Comparison of ENCODE assay signal across 1 cellular context in genomic region chr1:179365342-179366092, GRCh38.
TF ChIP-seq lines count a peak whose summit lies in the region.

Gene AXDND1 (plus strand): TSS chr1:179365971. CDS start chr1:179366510, 539 bp downstream.

TF ChIP-seq in HepG2, 621 proteins besides CTCF, POLR2A, EP300 and RAD21 (continued from another document and continues in another):
- TF ChIP-seq ZBTB7A (CRISPR knock-in tag; IDR thresholded peaks at IDR 0.05) = no peak
- TF ChIP-seq ZSCAN21 (CRISPR knock-in tag; IDR thresholded peaks at IDR 0.05; ENCODE audit: borderline replicate concordance) = no peak; the same call in 1 of the 2 replicates
- no peak for TF ChIP-seq ZNF446 (CRISPR knock-in tag; IDR thresholded peaks at IDR 0.05)
- TF ChIP-seq REPIN1 (CRISPR knock-in tag; IDR thresholded peaks at IDR 0.05; ENCODE audit: borderline replicate concordance, low read depth) = 0 out of 2 replicates have a peak, but pooled peaks have one; percentile 50
- TF ChIP-seq TAF1 (CRISPR knock-in tag; IDR thresholded peaks at IDR 0.05) = peak; percentile 51; the same call in 1 of the 2 replicates
- 0 out of 2 replicates have a peak, but pooled peaks have one; percentile 33 for TF ChIP-seq KLF12 (CRISPR knock-in tag; IDR thresholded peaks at IDR 0.05; ENCODE audit: borderline replicate concordance)
- TF ChIP-seq KMT2B (CRISPR knock-in tag; IDR thresholded peaks at IDR 0.05) = peak; percentile 79
- TF ChIP-seq LBX2 (CRISPR knock-in tag; IDR thresholded peaks at IDR 0.05; ENCODE audit: borderline replicate concordance) = 0 out of 2 replicates have a peak, but pooled peaks have one; percentile 42
- TF ChIP-seq YY1 (IDR thresholded peaks at IDR 0.05; ENCODE audit: insufficient read depth, insufficient replicate concordance, low read depth, low read length) = peak; percentile 50
- no peak for TF ChIP-seq ZNF17 (CRISPR knock-in tag; IDR thresholded peaks at IDR 0.05)
- no peak for TF ChIP-seq ZKSCAN8 (CRISPR knock-in tag; IDR thresholded peaks at IDR 0.05; ENCODE audit: borderline replicate concordance)
- TF ChIP-seq PITX1 (CRISPR knock-in tag; IDR thresholded peaks at IDR 0.05) = peak; percentile 58; the same call in 1 of the 2 replicates
- peak; percentile 40; the same call in 1 of the 2 replicates for TF ChIP-seq PHF21A (CRISPR knock-in tag; IDR thresholded peaks at IDR 0.05)
- 0 out of 2 replicates have a peak, but pooled peaks have one; percentile 36 for TF ChIP-seq ARNT2 (CRISPR knock-in tag; IDR thresholded peaks at IDR 0.05; ENCODE audit: low read depth)
- peak; percentile 56; the same call in 1 of the 2 replicates for TF ChIP-seq ARID2 (CRISPR knock-in tag; IDR thresholded peaks at IDR 0.05; ENCODE audit: borderline replicate concordance)
- TF ChIP-seq ZNF598 (CRISPR knock-in tag; IDR thresholded peaks at IDR 0.05; ENCODE audit: borderline replicate concordance) = 0 out of 2 replicates have a peak, but pooled peaks have one; percentile 77
- TF ChIP-seq, protein P1, sequence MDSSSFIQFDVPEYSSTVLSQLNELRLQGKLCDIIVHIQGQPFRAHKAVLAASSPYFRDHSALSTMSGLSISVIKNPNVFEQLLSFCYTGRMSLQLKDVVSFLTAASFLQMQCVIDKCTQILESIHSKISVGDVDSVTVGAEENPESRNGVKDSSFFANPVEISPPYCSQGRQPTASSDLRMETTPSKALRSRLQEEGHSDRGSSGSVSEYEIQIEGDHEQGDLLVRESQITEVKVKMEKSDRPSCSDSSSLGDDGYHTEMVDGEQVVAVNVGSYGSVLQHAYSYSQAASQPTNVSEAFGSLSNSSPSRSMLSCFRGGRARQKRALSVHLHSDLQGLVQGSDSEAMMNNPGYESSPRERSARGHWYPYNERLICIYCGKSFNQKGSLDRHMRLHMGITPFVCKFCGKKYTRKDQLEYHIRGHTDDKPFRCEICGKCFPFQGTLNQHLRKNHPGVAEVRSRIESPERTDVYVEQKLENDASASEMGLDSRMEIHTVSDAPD (CRISPR knock-in tag; IDR thresholded peaks at IDR 0.05) = 0 out of 2 replicates have a peak, but pooled peaks have one; percentile 37
- TF ChIP-seq, protein P2, sequence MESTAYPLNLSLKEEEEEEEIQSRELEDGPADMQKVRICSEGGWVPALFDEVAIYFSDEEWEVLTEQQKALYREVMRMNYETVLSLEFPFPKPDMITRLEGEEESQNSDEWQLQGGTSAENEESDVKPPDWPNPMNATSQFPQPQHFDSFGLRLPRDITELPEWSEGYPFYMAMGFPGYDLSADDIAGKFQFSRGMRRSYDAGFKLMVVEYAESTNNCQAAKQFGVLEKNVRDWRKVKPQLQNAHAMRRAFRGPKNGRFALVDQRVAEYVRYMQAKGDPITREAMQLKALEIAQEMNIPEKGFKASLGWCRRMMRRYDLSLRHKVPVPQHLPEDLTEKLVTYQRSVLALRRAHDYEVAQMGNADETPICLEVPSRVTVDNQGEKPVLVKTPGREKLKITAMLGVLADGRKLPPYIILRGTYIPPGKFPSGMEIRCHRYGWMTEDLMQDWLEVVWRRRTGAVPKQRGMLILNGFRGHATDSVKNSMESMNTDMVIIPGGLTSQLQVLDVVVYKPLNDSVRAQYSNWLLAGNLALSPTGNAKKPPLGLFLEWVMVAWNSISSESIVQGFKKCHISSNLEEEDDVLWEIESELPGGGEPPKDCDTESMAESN (CRISPR knock-in tag; conservative IDR thresholded peaks at IDR 0.05) = peak; percentile 60; the same call in 1 of the 2 replicates
- peak; percentile 55; the same call in 1 of the 2 replicates for TF ChIP-seq SP4 (CRISPR knock-in tag; IDR thresholded peaks at IDR 0.05)
- TF ChIP-seq HDAC1 (CRISPR knock-in tag; IDR thresholded peaks at IDR 0.05) = peak; percentile 95
- no peak for TF ChIP-seq CBX2 (IDR thresholded peaks at IDR 0.05; ENCODE audit: low read depth, low read length)
- TF ChIP-seq CBX2 (CRISPR knock-in tag; IDR thresholded peaks at IDR 0.05; ENCODE audit: low read depth) = no peak
- TF ChIP-seq GTF3A (CRISPR knock-in tag; conservative IDR thresholded peaks at IDR 0.05) = no peak
- no peak for TF ChIP-seq EHMT2 (IDR thresholded peaks at IDR 0.05; ENCODE audit: borderline replicate concordance, low read depth, low read length)
- peak; percentile 18; the same call in 1 of the 2 replicates for TF ChIP-seq DRAP1 (CRISPR knock-in tag; IDR thresholded peaks at IDR 0.05)
- peak; percentile 24 for TF ChIP-seq PATZ1 (CRISPR knock-in tag; IDR thresholded peaks at IDR 0.05)
- TF ChIP-seq ZNF720 (CRISPR knock-in tag; IDR thresholded peaks at IDR 0.05) = no peak
- no peak for TF ChIP-seq GLI4 (CRISPR knock-in tag; IDR thresholded peaks at IDR 0.05; ENCODE audit: borderline replicate concordance)
- TF ChIP-seq, protein P3, sequence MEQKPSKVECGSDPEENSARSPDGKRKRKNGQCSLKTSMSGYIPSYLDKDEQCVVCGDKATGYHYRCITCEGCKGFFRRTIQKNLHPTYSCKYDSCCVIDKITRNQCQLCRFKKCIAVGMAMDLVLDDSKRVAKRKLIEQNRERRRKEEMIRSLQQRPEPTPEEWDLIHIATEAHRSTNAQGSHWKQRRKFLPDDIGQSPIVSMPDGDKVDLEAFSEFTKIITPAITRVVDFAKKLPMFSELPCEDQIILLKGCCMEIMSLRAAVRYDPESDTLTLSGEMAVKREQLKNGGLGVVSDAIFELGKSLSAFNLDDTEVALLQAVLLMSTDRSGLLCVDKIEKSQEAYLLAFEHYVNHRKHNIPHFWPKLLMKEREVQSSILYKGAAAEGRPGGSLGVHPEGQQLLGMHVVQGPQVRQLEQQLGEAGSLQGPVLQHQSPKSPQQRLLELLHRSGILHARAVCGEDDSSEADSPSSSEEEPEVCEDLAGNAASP (CRISPR knock-in tag; IDR thresholded peaks at IDR 0.05; ENCODE audit: borderline replicate concordance) = no peak
- TF ChIP-seq RCOR2 (CRISPR knock-in tag; IDR thresholded peaks at IDR 0.05) = 0 out of 2 replicates have a peak, but pooled peaks have one; percentile 11
- peak; percentile 44; the same call in 1 of the 2 replicates for TF ChIP-seq AHR (CRISPR knock-in tag; IDR thresholded peaks at IDR 0.05)
- no peak for TF ChIP-seq ZNF816 (CRISPR knock-in tag; IDR thresholded peaks at IDR 0.05; ENCODE audit: borderline replicate concordance)
- TF ChIP-seq SNAPC2 (CRISPR knock-in tag; IDR thresholded peaks at IDR 0.05) = 0 out of 2 replicates have a peak, but pooled peaks have one; percentile 41
- TF ChIP-seq GFI1 (CRISPR knock-in tag; IDR thresholded peaks at IDR 0.05; ENCODE audit: borderline replicate concordance) = 0 out of 2 replicates have a peak, but pooled peaks have one; percentile 56
- TF ChIP-seq ZNF770 (CRISPR knock-in tag; IDR thresholded peaks at IDR 0.05) = peak; percentile 21; the same call in 1 of the 2 replicates
- TF ChIP-seq, protein P4, sequence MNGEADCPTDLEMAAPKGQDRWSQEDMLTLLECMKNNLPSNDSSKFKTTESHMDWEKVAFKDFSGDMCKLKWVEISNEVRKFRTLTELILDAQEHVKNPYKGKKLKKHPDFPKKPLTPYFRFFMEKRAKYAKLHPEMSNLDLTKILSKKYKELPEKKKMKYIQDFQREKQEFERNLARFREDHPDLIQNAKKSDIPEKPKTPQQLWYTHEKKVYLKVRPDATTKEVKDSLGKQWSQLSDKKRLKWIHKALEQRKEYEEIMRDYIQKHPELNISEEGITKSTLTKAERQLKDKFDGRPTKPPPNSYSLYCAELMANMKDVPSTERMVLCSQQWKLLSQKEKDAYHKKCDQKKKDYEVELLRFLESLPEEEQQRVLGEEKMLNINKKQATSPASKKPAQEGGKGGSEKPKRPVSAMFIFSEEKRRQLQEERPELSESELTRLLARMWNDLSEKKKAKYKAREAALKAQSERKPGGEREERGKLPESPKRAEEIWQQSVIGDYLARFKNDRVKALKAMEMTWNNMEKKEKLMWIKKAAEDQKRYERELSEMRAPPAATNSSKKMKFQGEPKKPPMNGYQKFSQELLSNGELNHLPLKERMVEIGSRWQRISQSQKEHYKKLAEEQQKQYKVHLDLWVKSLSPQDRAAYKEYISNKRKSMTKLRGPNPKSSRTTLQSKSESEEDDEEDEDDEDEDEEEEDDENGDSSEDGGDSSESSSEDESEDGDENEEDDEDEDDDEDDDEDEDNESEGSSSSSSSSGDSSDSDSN (CRISPR knock-in tag; IDR thresholded peaks at IDR 0.05) = peak; percentile 62
- TF ChIP-seq SMYD3 (CRISPR knock-in tag; IDR thresholded peaks at IDR 0.05) = peak; percentile 79; the same call in 1 of the 2 replicates
- TF ChIP-seq RBFOX2 (IDR thresholded peaks at IDR 0.05; ENCODE audit: low read depth, low read length) = no peak; the same call in none of the 2 replicates
- 0 out of 2 replicates have a peak, but pooled peaks have one; percentile 26 for TF ChIP-seq KMT2A (CRISPR knock-in tag; IDR thresholded peaks at IDR 0.05)
- TF ChIP-seq GABPA (IDR thresholded peaks at IDR 0.05; ENCODE audit: low read depth, low read length) = peak; percentile 23
- TF ChIP-seq GABPA (CRISPR knock-in tag; IDR thresholded peaks at IDR 0.05; ENCODE audit: low read depth) = peak; percentile 70
- TF ChIP-seq HDAC6 (IDR thresholded peaks at IDR 0.05; ENCODE audit: low read depth, low read length) = no peak
- peak; percentile 66 for TF ChIP-seq GATAD1 (CRISPR knock-in tag; IDR thresholded peaks at IDR 0.05)
- peak; percentile 88 for TF ChIP-seq KAT8 (CRISPR knock-in tag; IDR thresholded peaks at IDR 0.05)
- no peak for TF ChIP-seq ZBTB43 (CRISPR knock-in tag; conservative IDR thresholded peaks at IDR 0.05)
- TF ChIP-seq ZNF746 (CRISPR knock-in tag; IDR thresholded peaks at IDR 0.05) = peak; percentile 54; the same call in 1 of the 2 replicates
- TF ChIP-seq NKX3-1 (CRISPR knock-in tag; IDR thresholded peaks at IDR 0.05) = 0 out of 2 replicates have a peak, but pooled peaks have one; percentile 28
- TF ChIP-seq, protein P5, sequence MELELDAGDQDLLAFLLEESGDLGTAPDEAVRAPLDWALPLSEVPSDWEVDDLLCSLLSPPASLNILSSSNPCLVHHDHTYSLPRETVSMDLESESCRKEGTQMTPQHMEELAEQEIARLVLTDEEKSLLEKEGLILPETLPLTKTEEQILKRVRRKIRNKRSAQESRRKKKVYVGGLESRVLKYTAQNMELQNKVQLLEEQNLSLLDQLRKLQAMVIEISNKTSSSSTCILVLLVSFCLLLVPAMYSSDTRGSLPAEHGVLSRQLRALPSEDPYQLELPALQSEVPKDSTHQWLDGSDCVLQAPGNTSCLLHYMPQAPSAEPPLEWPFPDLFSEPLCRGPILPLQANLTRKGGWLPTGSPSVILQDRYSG (CRISPR knock-in tag; IDR thresholded peaks at IDR 0.05) = no peak
- no peak; the same call in 1 of the 2 replicates for TF ChIP-seq NR0B2 (CRISPR knock-in tag; IDR thresholded peaks at IDR 0.05)
- no peak for TF ChIP-seq SNRNP70 (IDR thresholded peaks at IDR 0.05; ENCODE audit: low read depth, low read length)
- 0 out of 2 replicates have a peak, but pooled peaks have one; percentile 42 for TF ChIP-seq ZNF317 (CRISPR knock-in tag; IDR thresholded peaks at IDR 0.05)
- TF ChIP-seq MEIS2 (CRISPR knock-in tag; IDR thresholded peaks at IDR 0.05) = no peak
